2 cellular contexts compared by ENCODE assay signal in genomic region chr10:31754803-31755624, GRCh38.
TF ChIP-seq lines count a peak whose summit lies in the region.

No MANE protein-coding gene starts in this region.

TF ChIP-seq in HCT116, 20 proteins besides CTCF, POLR2A, EP300 and RAD21 (continued from another document):
- TF ChIP-seq POLR2AphosphoS5 (IDR thresholded peaks at IDR 0.05; ENCODE audit: low read depth, low read length) (no peak), CBX3 (IDR thresholded peaks at IDR 0.05; ENCODE audit: low read depth) (no peak), JUND (IDR thresholded peaks at IDR 0.05) (no peak), SRF (IDR thresholded peaks at IDR 0.05; ENCODE audit: low read depth) (no peak), FOSL1 (IDR thresholded peaks at IDR 0.05; ENCODE audit: low read depth) (no peak), ATF3 (IDR thresholded peaks at IDR 0.05) (no peak)

TF ChIP-seq in SK-N-SH, 30 proteins besides CTCF, POLR2A, EP300 and RAD21 (continued from another document):
- peak; percentile 69; the same call in 1 of the 2 replicates for TF ChIP-seq REST (IDR thresholded peaks at IDR 0.05; ENCODE audit: low read depth, low read length)
